8 cellular contexts compared by ENCODE assay signal in the genomic region with DNA sequence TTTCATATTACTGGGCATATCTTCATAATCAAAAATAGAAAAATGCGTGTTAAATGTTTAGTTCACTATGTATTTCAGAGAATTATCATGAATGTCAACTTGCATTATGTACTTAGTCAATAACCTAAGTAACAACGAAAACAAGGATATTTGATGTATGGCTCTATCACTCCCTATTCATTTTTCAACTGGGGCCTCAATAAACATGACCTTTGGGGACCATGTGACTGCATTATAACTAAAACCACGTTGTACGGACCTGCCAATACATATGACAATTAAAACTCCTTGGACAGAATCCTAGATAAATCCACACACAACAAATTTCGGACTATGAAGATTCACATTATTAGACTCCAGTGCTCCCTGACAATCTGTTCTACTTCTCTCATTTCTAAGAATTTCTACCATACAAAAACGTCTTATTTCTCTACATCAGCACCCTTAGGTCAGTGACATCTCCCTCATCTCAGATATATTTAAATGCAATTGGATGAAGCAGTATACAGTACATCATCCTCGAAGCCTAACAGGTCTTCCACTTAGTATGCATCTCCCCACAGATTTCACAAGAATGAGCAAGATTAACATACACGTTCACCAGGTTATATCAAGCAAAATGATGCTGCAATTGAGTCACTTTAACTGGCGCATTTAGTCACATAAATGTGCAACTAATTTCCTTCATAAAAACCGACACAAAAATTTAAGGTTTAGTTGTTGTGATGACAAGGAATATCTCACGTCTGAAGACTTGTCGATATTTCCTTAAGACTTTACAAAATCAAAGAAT. TPM values are rescaled to one million over a fixed set of nuclear protein-coding genes. Genes with fewer than 3 reads are reported as not detected.
DNase-seq lines count a peak whose midpoint lies in the region; ATAC-seq and TF ChIP-seq lines count a peak whose summit lies in the region.

No MANE protein-coding gene starts in this region.

- ATAC-seq in activated CD4-positive, alpha-beta T cell treated with anti-CD3 and anti-CD28 coated beads for 36 hours: peak; percentile 5
- ATAC-seq in HG03159 (IDR thresholded peaks at IDR 0.05; ENCODE audit: unreplicated experiment): no peak
- no peak for ATAC-seq in HG03095 (IDR thresholded peaks at IDR 0.05; ENCODE audit: unreplicated experiment)

- peak overlapping the region; percentile 81 to 84 for H3K9ac ChIP-seq in stomach smooth muscle (ENCODE audit: low read length in 2 of 2)

- H3K9me3 Mint-ChIP-seq in activated CD4-positive, alpha-beta T cell treated with anti-CD3 and anti-CD28 coated beads for 36 hours (ENCODE audit: low read depth): no peaks in the 10 kb centered on the region
- no peaks in the 10 kb centered on the region for H3K9me3 Mint-ChIP-seq in activated T-helper 1 cell treated with anti-CD3 and anti-CD28 coated beads, Interleukin-12 subunit alpha, Interleukin-12 subunit beta, Interleukin-2, Interleukin-4 antibody, amounts not matched to agents 30 ng/mL and 10 ng/mL and 1 ng/mL, durations not matched to agents 14 hours and 24 hours and 36 hours

- no peaks in the 10 kb centered on the region for H3K27me3 ChIP-seq in stomach smooth muscle (ENCODE audit: control insufficient read depth in 1 of 2, insufficient read depth in 2 of 2, low read length in 2 of 2)

- H3K4me3 ChIP-seq in iPS-18c (ENCODE audit: insufficient read depth, low read depth, low read length): peak overlapping the region; percentile 96
- peak overlapping the region; percentile 74 to 90 for H3K4me3 ChIP-seq in stomach smooth muscle (ENCODE audit: low read length in 2 of 2)

- peak overlapping the region; percentile 99 for H3K4me3 Mint-ChIP-seq in activated CD4-positive, alpha-beta T cell treated with anti-CD3 and anti-CD28 coated beads for 36 hours
- H3K4me3 Mint-ChIP-seq in activated T-helper 1 cell treated with anti-CD3 and anti-CD28 coated beads, Interleukin-12 subunit alpha, Interleukin-12 subunit beta, Interleukin-2, Interleukin-4 antibody, amounts not matched to agents 30 ng/mL and 10 ng/mL and 1 ng/mL, durations not matched to agents 14 hours and 24 hours and 36 hours: peak overlapping the region; percentile 93

- H3K4me1 Mint-ChIP-seq in activated CD4-positive, alpha-beta T cell treated with anti-CD3 and anti-CD28 coated beads for 36 hours: peaks cover 63% of the 10 kb centered on the region
- peaks cover 66% of the 10 kb centered on the region for H3K4me1 Mint-ChIP-seq in activated T-helper 1 cell treated with anti-CD3 and anti-CD28 coated beads, Interleukin-12 subunit alpha, Interleukin-12 subunit beta, Interleukin-2, Interleukin-4 antibody, amounts not matched to agents 30 ng/mL and 10 ng/mL and 1 ng/mL, durations not matched to agents 14 hours and 24 hours and 36 hours (ENCODE audit: low read depth)

- H3K9me3 ChIP-seq in iPS-18c (ENCODE audit: control insufficient read depth, insufficient read depth, low read length): peaks cover 2% of the 10 kb centered on the region
- H3K9me3 ChIP-seq in stomach smooth muscle (ENCODE audit: control insufficient read depth in 2 of 2, low read length in 2 of 2): no peaks in the 10 kb centered on the region

- no peak for TF ChIP-seq CTCF in GM10266 (IDR thresholded peaks at IDR 0.05; ENCODE audit: control insufficient read depth, insufficient read depth, low read depth, missing control alignments)

- no peak overlapping the region for H3K27ac ChIP-seq in stomach smooth muscle (ENCODE audit: low read length)

- H3K27ac Mint-ChIP-seq in activated CD4-positive, alpha-beta T cell treated with anti-CD3 and anti-CD28 coated beads for 36 hours: peak overlapping the region; percentile 98
- peak overlapping the region; percentile 95 for H3K27ac Mint-ChIP-seq in activated T-helper 1 cell treated with anti-CD3 and anti-CD28 coated beads, Interleukin-12 subunit alpha, Interleukin-12 subunit beta, Interleukin-2, Interleukin-4 antibody, amounts not matched to agents 30 ng/mL and 10 ng/mL and 1 ng/mL, durations not matched to agents 14 hours and 24 hours and 36 hours

- POLR2A ChIA-PET in activated CD4-positive, alpha-beta T cell treated with anti-CD3 and anti-CD28 coated beads for 36 hours (lab: Charles Lee): no interaction called here

- H3K36me3 ChIP-seq in stomach smooth muscle (ENCODE audit: control insufficient read depth in 2 of 2, insufficient read depth in 2 of 2, low read length in 2 of 2): no peaks in the 10 kb centered on the region

- CTCF ChIA-PET in activated CD4-positive, alpha-beta T cell treated with anti-CD3 and anti-CD28 coated beads for 36 hours (lab: Charles Lee): interaction anchor here (6.3 kb wide), 1 partner anchor 20 kb away, joined by 55 read pairs; no protein-coding TSS in a partner anchor

- H3K36me3 Mint-ChIP-seq in activated CD4-positive, alpha-beta T cell treated with anti-CD3 and anti-CD28 coated beads for 36 hours (ENCODE audit: low read depth): peaks cover 17% of the 10 kb centered on the region
- H3K36me3 Mint-ChIP-seq in activated T-helper 1 cell treated with anti-CD3 and anti-CD28 coated beads, Interleukin-12 subunit alpha, Interleukin-12 subunit beta, Interleukin-2, Interleukin-4 antibody, amounts not matched to agents 30 ng/mL and 10 ng/mL and 1 ng/mL, durations not matched to agents 14 hours and 24 hours and 36 hours (ENCODE audit: low read depth): peaks cover 7% of the 10 kb centered on the region

- no peaks in the 10 kb centered on the region for H3K27me3 Mint-ChIP-seq in activated CD4-positive, alpha-beta T cell treated with anti-CD3 and anti-CD28 coated beads for 36 hours
- H3K27me3 Mint-ChIP-seq in activated T-helper 1 cell treated with anti-CD3 and anti-CD28 coated beads, Interleukin-12 subunit alpha, Interleukin-12 subunit beta, Interleukin-2, Interleukin-4 antibody, amounts not matched to agents 30 ng/mL and 10 ng/mL and 1 ng/mL, durations not matched to agents 14 hours and 24 hours and 36 hours (ENCODE audit: insufficient read depth): no peaks in the 10 kb centered on the region

- DNase-seq in activated CD4-positive, alpha-beta T cell treated with anti-CD3 and anti-CD28 coated beads for 36 hours: no peak
- DNase-seq in activated CD4-positive, alpha-beta T cell treated with anti-CD3 and anti-CD28 coated beads for 4 hours: no peak
- DNase-seq in activated T-helper 1 cell treated with anti-CD3 and anti-CD28 coated beads, Interleukin-12 subunit alpha, Interleukin-12 subunit beta, Interleukin-2, Interleukin-4 antibody, amounts not matched to agents 30 ng/mL and 10 ng/mL and 1 ng/mL, durations not matched to agents 14 hours and 24 hours and 36 hours (ENCODE audit: low spot score): no peak
- DNase-seq in GM10266 (ENCODE audit: extremely low spot score): no peak

- H3K4me1 ChIP-seq in stomach smooth muscle (ENCODE audit: control insufficient read depth, insufficient read depth, low read length): peaks cover 7% of the 10 kb centered on the region

- intact Hi-C loops in activated CD4-positive, alpha-beta T cell treated with anti-CD3 and anti-CD28 coated beads for 36 hours (cut with DNase I, micrococcal nuclease): loop anchor here (2.0 to 10.0 kb wide), 5 partner anchors 61 to 1015 kb away; a partner anchor contains a TSS
- intact Hi-C loops in activated T-helper 1 cell treated with anti-CD3 and anti-CD28 coated beads, Interleukin-12 subunit alpha, Interleukin-12 subunit beta, Interleukin-2, Interleukin-4 antibody, amounts not matched to agents 30 ng/mL and 10 ng/mL and 1 ng/mL, durations not matched to agents 14 hours and 24 hours and 36 hours (cut with micrococcal nuclease): loop anchor here (1.0 to 10.0 kb wide), 4 partner anchors 8 to 1565 kb away; a partner anchor contains a TSS

RNA-seq across cellular contexts. Expression of a gene that starts 1.5 kb away (rescaled TPM):
- 100 to 1,000 TPM; 186 to 279 TPM for total RNA-seq in activated CD4-positive, alpha-beta T cell treated with anti-CD3 and anti-CD28 coated beads for 36 hours
- 231 and 239 TPM in 2 replicates for total RNA-seq in activated T-helper 1 cell treated with anti-CD3 and anti-CD28 coated beads, Interleukin-12 subunit alpha, Interleukin-12 subunit beta, Interleukin-2, Interleukin-4 antibody, amounts not matched to agents 30 ng/mL and 10 ng/mL and 1 ng/mL, durations not matched to agents 14 hours and 24 hours and 36 hours

RNA-seq across cellular contexts. Expression of a gene that starts 27.1 kb away (rescaled TPM):
- total RNA-seq in activated CD4-positive, alpha-beta T cell treated with anti-CD3 and anti-CD28 coated beads for 36 hours: 10 to 100 TPM; 78.7 to 98.3 TPM
- 83.2 and 87.0 TPM in 2 replicates for total RNA-seq in activated T-helper 1 cell treated with anti-CD3 and anti-CD28 coated beads, Interleukin-12 subunit alpha, Interleukin-12 subunit beta, Interleukin-2, Interleukin-4 antibody, amounts not matched to agents 30 ng/mL and 10 ng/mL and 1 ng/mL, durations not matched to agents 14 hours and 24 hours and 36 hours
